23 cellular contexts compared by ENCODE assay signal in the genomic region with DNA sequence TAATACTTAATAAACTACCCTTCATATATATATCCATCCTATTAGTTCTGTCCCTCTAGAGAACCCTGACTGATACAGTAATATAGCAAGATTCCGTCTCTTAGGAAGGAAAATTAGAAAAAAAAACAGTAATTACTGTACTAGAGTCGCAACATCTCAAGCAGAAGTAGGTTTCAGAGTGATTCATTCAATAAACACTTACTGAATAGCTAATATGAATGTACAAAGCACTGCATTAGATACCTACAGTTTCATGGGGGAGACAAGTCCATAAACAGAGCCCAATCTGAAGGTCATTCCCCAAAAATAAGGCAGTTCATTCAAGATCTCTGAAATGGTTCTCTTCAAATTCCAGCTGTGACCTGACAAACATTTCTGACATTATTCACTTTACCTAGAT. TPM values are rescaled to one million over a fixed set of nuclear protein-coding genes. Genes with fewer than 3 reads are reported as not detected.
DNase-seq lines count a peak whose midpoint lies in the region; ATAC-seq lines count a peak whose summit lies in the region.
"Had no signal": no experiment of that assay in that cellular context is flagged by ENCODE, and none has a peak within 500 bp of the region (broad histone marks: within the 10 kb centered on the region; RNA-seq: fewer than 3 reads in every experiment).

No MANE protein-coding gene starts in this region.

- intact Hi-C loops in activated CD4-positive, alpha-beta T cell treated with anti-CD3 and anti-CD28 coated beads for 36 hours (cut with DNase I, micrococcal nuclease) = no loop called here
- intact Hi-C loops in CD4-positive, alpha-beta memory T cell (cut with micrococcal nuclease) = no loop called here
- intact Hi-C loops in naive thymus-derived CD4-positive, alpha-beta T cell (cut with micrococcal nuclease) = no loop called here

- peaks cover 17% of the 10 kb centered on the region for H3K4me1 ChIP-seq in CD4-positive, alpha-beta memory T cell (ENCODE audit: insufficient read depth, low read length)
- H3K4me1 ChIP-seq in naive thymus-derived CD4-positive, alpha-beta T cell (ENCODE audit: control insufficient read depth in 2 of 2, insufficient read depth in 2 of 2, low read length in 2 of 2) = no peaks in the 10 kb centered on the region

- H3K36me3 Mint-ChIP-seq in activated CD4-positive, alpha-beta T cell treated with anti-CD3 and anti-CD28 coated beads for 36 hours (ENCODE audit: low read depth) = peaks cover 12% of the 10 kb centered on the region
- H3K36me3 Mint-ChIP-seq in CD4-positive, alpha-beta memory T cell = peaks cover 12 to 13% of the 10 kb centered on the region in 2 donors
- H3K36me3 Mint-ChIP-seq in naive thymus-derived CD4-positive, alpha-beta T cell = peaks cover 0 to 8% (median 5%) of the 10 kb centered on the region in 5 donors
- H3K36me3 Mint-ChIP-seq: immature natural killer cell had no signal

- peaks cover 32% of the 10 kb centered on the region for H3K4me1 Mint-ChIP-seq in activated CD4-positive, alpha-beta T cell treated with anti-CD3 and anti-CD28 coated beads for 36 hours
- peaks cover 15 to 33% (median 20%) of the 10 kb centered on the region in 4 donors for H3K4me1 Mint-ChIP-seq in CD4-positive, alpha-beta memory T cell
- peaks cover 16 to 37% (median 30%) of the 10 kb centered on the region in 7 donors for H3K4me1 Mint-ChIP-seq in naive thymus-derived CD4-positive, alpha-beta T cell

- H3K27me3 ChIP-seq in CD4-positive, alpha-beta memory T cell (ENCODE audit: insufficient read depth, low read length) = no peaks in the 10 kb centered on the region
- no peaks in the 10 kb centered on the region for H3K27me3 ChIP-seq in naive thymus-derived CD4-positive, alpha-beta T cell (ENCODE audit: control insufficient read depth in 2 of 2, insufficient read depth in 2 of 2, low read length in 2 of 2)
- H3K27me3 ChIP-seq: gastroesophageal sphincter, upper lobe of left lung had no signal

- H3K27me3 Mint-ChIP-seq in activated CD4-positive, alpha-beta T cell treated with anti-CD3 and anti-CD28 coated beads for 36 hours = no peaks in the 10 kb centered on the region
- no peaks in the 10 kb centered on the region for H3K27me3 Mint-ChIP-seq in CD4-positive, alpha-beta memory T cell
- no peaks in the 10 kb centered on the region for H3K27me3 Mint-ChIP-seq in naive thymus-derived CD4-positive, alpha-beta T cell

- no peaks in the 10 kb centered on the region for H3K9me3 Mint-ChIP-seq in activated CD4-positive, alpha-beta T cell treated with anti-CD3 and anti-CD28 coated beads for 36 hours (ENCODE audit: low read depth)
- H3K9me3 Mint-ChIP-seq in CD4-positive, alpha-beta memory T cell = no peaks in the 10 kb centered on the region
- H3K9me3 Mint-ChIP-seq in naive thymus-derived CD4-positive, alpha-beta T cell = no peaks in the 10 kb centered on the region
- H3K9me3 Mint-ChIP-seq: immature natural killer cell had no signal

- CTCF ChIA-PET in activated CD4-positive, alpha-beta T cell treated with anti-CD3 and anti-CD28 coated beads for 36 hours (lab: Charles Lee) = interaction anchor here (0.6 to 4.0 kb wide), 6 partner anchors 9 to 212 kb away, joined by 3 to 16 read pairs (median 4); no protein-coding TSS in a partner anchor
- CTCF ChIA-PET in CD4-positive, alpha-beta memory T cell (lab: Charles Lee; ENCODE audit: partially characterized antibody) = interaction anchor here (0.8 to 1.4 kb wide), 3 partner anchors 17 to 25 kb away, joined by 3 read pairs; no protein-coding TSS in a partner anchor
- CTCF ChIA-PET in naive thymus-derived CD4-positive, alpha-beta T cell (lab: Charles Lee) = interaction anchor here (0.6 to 1.0 kb wide), 2 partner anchors 12 to 46 kb away, joined by 3 read pairs; a partner anchor contains a TSS

- no peak overlapping the region for H3K4me3 ChIP-seq in CD4-positive, alpha-beta memory T cell (ENCODE audit: low read length in 2 of 2)
- H3K4me3 ChIP-seq in naive thymus-derived CD4-positive, alpha-beta T cell (ENCODE audit: low read length) = no peak overlapping the region
- H3K4me3 ChIP-seq: gastroesophageal sphincter, upper lobe of left lung had no signal

- no peak for DNase-seq in activated CD4-positive, alpha-beta T cell treated with anti-CD3 and anti-CD28 coated beads for 36 hours
- no peak for DNase-seq in activated CD4-positive, alpha-beta T cell treated with anti-CD3 and anti-CD28 coated beads, Interleukin-2, amount 50 U/mL, for 1 hour
- no peak for DNase-seq in CD4-positive, alpha-beta memory T cell
- peak; percentile 23 for DNase-seq in amniotic epithelial cell (ENCODE audit: low read depth)
- DNase-seq in naive thymus-derived CD4-positive, alpha-beta T cell = no peak
- DNase-seq in mesenteric fat pad (ENCODE audit: low spot score) = no peak
- no peak for DNase-seq in NCI-H69 (lab: John Stamatoyannopoulos, UW)
- DNase-seq in kidney glomerular epithelial cell (lab: John Stamatoyannopoulos, UW) = no peak
- DNase-seq: 8988T; activated CD4-positive, CD25-positive, alpha-beta regulatory T cell treated with anti-CD3 and anti-CD28 coated beads, Interleukin-2, amount 50 U/mL, for 72 hours; cortex of kidney; DMS79; hippocampal formation; immature natural killer cell; Kasumi-1; left ventricle myocardium superior; NCI-H1694 treated with DMSO at 0.1 percent for 48 hours; NCI-H2171 treated with DMSO at 0.1 percent for 48 hours; NCI-H524 treated with DMSO at 0.1 percent for 48 hours; upper lobe of left lung had no signal

- POLR2A ChIA-PET in activated CD4-positive, alpha-beta T cell treated with anti-CD3 and anti-CD28 coated beads for 36 hours (lab: Charles Lee) = interaction anchor here (0.6 kb wide), 2 partner anchors 10 to 56 kb away, joined by 6 to 9 read pairs; a partner anchor contains a TSS
- POLR2A ChIA-PET in CD4-positive, alpha-beta memory T cell (lab: Charles Lee; ENCODE audit: partially characterized antibody) = interaction anchor here (1.0 to 1.4 kb wide), 3 partner anchors 10 to 28 kb away, joined by 3 to 6 read pairs (median 4); a partner anchor contains a TSS
- POLR2A ChIA-PET in naive thymus-derived CD4-positive, alpha-beta T cell (lab: Charles Lee) = interaction anchor here (0.9 kb wide), 1 partner anchor 9 kb away, joined by 5 read pairs; a partner anchor contains a TSS

- no peak overlapping the region for H3K4me3 Mint-ChIP-seq in activated CD4-positive, alpha-beta T cell treated with anti-CD3 and anti-CD28 coated beads for 36 hours
- H3K4me3 Mint-ChIP-seq in CD4-positive, alpha-beta memory T cell = no peak overlapping the region
- H3K4me3 Mint-ChIP-seq in naive thymus-derived CD4-positive, alpha-beta T cell = no peak overlapping the region
- H3K4me3 Mint-ChIP-seq: immature natural killer cell had no signal

- H3K9me3 ChIP-seq in CD4-positive, alpha-beta memory T cell (ENCODE audit: control insufficient read depth in 1 of 2, low read length in 2 of 2) = no peaks in the 10 kb centered on the region
- H3K9me3 ChIP-seq in naive thymus-derived CD4-positive, alpha-beta T cell (ENCODE audit: control insufficient read depth in 2 of 3, low read length in 3 of 3) = no peaks in the 10 kb centered on the region
- H3K9me3 ChIP-seq: gastroesophageal sphincter, upper lobe of left lung had no signal

- peak; percentile 72 for ATAC-seq in activated CD4-positive, alpha-beta T cell treated with anti-CD3 and anti-CD28 coated beads for 36 hours
- ATAC-seq in naive thymus-derived CD4-positive, alpha-beta T cell = no peak
- ATAC-seq: gastroesophageal sphincter, left ventricle myocardium superior, Panc1 had no signal

- H3K36me3 ChIP-seq in CD4-positive, alpha-beta memory T cell (ENCODE audit: insufficient read depth, low read length) = no peaks in the 10 kb centered on the region
- H3K36me3 ChIP-seq in naive thymus-derived CD4-positive, alpha-beta T cell (ENCODE audit: control insufficient read depth in 2 of 3, insufficient read depth in 3 of 3, low read length in 3 of 3) = peaks cover 0 to 6% (median 0%) of the 10 kb centered on the region in 3 experiments

- no peak overlapping the region for H3K27ac ChIP-seq in CD4-positive, alpha-beta memory T cell (ENCODE audit: low read depth, low read length)
- no peak overlapping the region for H3K27ac ChIP-seq in naive thymus-derived CD4-positive, alpha-beta T cell (ENCODE audit: low read depth, low read length)
- H3K27ac ChIP-seq: gastroesophageal sphincter, HL-60, upper lobe of left lung had no signal

- H3K27ac Mint-ChIP-seq in activated CD4-positive, alpha-beta T cell treated with anti-CD3 and anti-CD28 coated beads for 36 hours = peak overlapping the region; percentile 17
- H3K27ac Mint-ChIP-seq in CD4-positive, alpha-beta memory T cell = peak overlapping the region in 5 of 7 donors; percentile 9 to 67 (median 49)
- peak overlapping the region in 5 of 9 donors; percentile 5 to 54 (median 24) for H3K27ac Mint-ChIP-seq in naive thymus-derived CD4-positive, alpha-beta T cell

RNA-seq across cellular contexts. Expression of a gene that starts 9.9 kb away (rescaled TPM):
- total RNA-seq in activated CD4-positive, alpha-beta T cell treated with anti-CD3 and anti-CD28 coated beads for 36 hours = 10 to 100 TPM; 49.4 to 64.4 TPM
- total RNA-seq in CD4-positive, alpha-beta memory T cell = 10 to 100 TPM; 42.1 to 48.2 TPM
- 10 to 100 TPM; 45.1 to 62.7 TPM for polyA plus RNA-seq in CD4-positive, alpha-beta memory T cell
- total RNA-seq in naive thymus-derived CD4-positive, alpha-beta T cell = 10 to 100 TPM; 41.0 to 52.2 (median 47.7) TPM
- 10 to 100 TPM; 33.7 to 38.1 TPM for polyA plus RNA-seq in naive thymus-derived CD4-positive, alpha-beta T cell
- total RNA-seq in mesenteric fat pad = 46.5 TPM

RNA-seq across cellular contexts. Expression of a gene that starts 45.2 kb away (rescaled TPM):
- total RNA-seq in activated CD4-positive, alpha-beta T cell treated with anti-CD3 and anti-CD28 coated beads for 36 hours = 10 to 100 TPM; 26.8 to 44.2 TPM
- total RNA-seq in CD4-positive, alpha-beta memory T cell = 10 to 100 TPM; 53.3 to 61.6 TPM
- polyA plus RNA-seq in CD4-positive, alpha-beta memory T cell = 100 to 1,000 TPM; 253 to 354 TPM
- total RNA-seq in naive thymus-derived CD4-positive, alpha-beta T cell = 10 to 100 TPM; 37.2 to 49.4 (median 46.9) TPM
- 100 to 1,000 TPM; 202 to 244 TPM for polyA plus RNA-seq in naive thymus-derived CD4-positive, alpha-beta T cell
- 92.0 TPM for total RNA-seq in mesenteric fat pad

RNA-seq across cellular contexts. Expression of a gene that starts 53.5 kb away (rescaled TPM):
- under 1 TPM; 0.25 to 0.37 TPM for total RNA-seq in activated CD4-positive, alpha-beta T cell treated with anti-CD3 and anti-CD28 coated beads for 36 hours
- total RNA-seq in CD4-positive, alpha-beta memory T cell = 1 to 10 TPM; 1.1 to 2.0 TPM
- polyA plus RNA-seq in CD4-positive, alpha-beta memory T cell = not detected
- total RNA-seq in naive thymus-derived CD4-positive, alpha-beta T cell = 1 to 10 TPM in 2 of 5 experiments, under 1 TPM in 3; 0.50 to 1.5 (median 0.60) TPM
- polyA plus RNA-seq in naive thymus-derived CD4-positive, alpha-beta T cell = not detected
- 1,023 TPM for total RNA-seq in mesenteric fat pad

Comparison
In these comparisons a context has a peak if more than half of its experiments do, and no peak if none do; other contexts are left out.
1. RNA of a gene that starts 53.5 kb away (total RNA-seq): 1,023 TPM in mesenteric fat pad (single experiment); 1.1 to 2.0 TPM in CD4-positive, alpha-beta memory T cell, 0.50 to 1.5 TPM in naive thymus-derived CD4-positive, alpha-beta T cell and 0.25 to 0.37 TPM in activated CD4-positive, alpha-beta T cell treated with anti-CD3 and anti-CD28 coated beads for 36 hours; every median in the first group is over 100 times any median in the second.
2. Peak in every context shown above with its lines, with median percentiles within 50 percentile points of each other: H3K27ac Mint-ChIP-seq.